Comparison of ENCODE assay signal across 24 cellular contexts in the genomic region with DNA sequence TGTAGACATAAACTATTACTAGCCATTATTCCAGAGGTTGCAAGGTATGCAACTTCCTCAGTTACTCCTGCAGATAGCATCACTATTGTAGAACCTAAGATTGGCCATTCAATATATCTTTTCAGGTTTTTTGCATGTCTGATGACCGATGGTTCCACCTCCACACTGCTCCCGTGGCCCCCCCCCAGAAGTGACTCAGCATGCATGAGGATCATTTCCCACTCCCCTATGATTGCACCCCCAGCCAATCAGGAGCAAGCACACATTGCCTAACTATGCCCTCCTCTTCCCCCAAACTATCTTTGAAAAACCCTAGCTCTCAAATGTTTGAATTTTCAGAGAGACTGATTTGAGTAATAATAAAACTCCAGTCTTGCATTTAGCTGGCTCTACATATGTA.
"Had no signal": no experiment of that assay in that cellular context is flagged by ENCODE, and none has a peak within 500 bp of the region (broad histone marks: within the 10 kb centered on the region; RNA-seq: fewer than 3 reads in every experiment).

No MANE protein-coding gene starts in this region.

- H3K4me1 ChIP-seq: parathyroid adenoma, right lobe of liver, stomach, thyroid gland, vagina had no signal

- H3K27me3 Mint-ChIP-seq: effector memory CD8-positive, alpha-beta T cell; memory B cell; progenitor cell of endocrine pancreas had no signal

- FAIRE-seq: frontal cortex, kidney, small intestine had no signal

- ATAC-seq: effector memory CD8-positive, alpha-beta T cell; left lobe of liver; natural killer cell; right lobe of liver had no signal

- H3K27ac Mint-ChIP-seq: effector memory CD8-positive, alpha-beta T cell; memory B cell; natural killer cell; neural progenitor cell; progenitor cell of endocrine pancreas had no signal

- H3K36me3 ChIP-seq: neural progenitor cell, right lobe of liver, stomach, thyroid gland, vagina had no signal

- H3K27ac ChIP-seq: coronary artery, neural progenitor cell, parathyroid adenoma, right lobe of liver, stomach, thyroid gland, vagina had no signal

- H3K36me3 Mint-ChIP-seq: memory B cell, natural killer cell, neural progenitor cell had no signal

- H3K4me3 ChIP-seq: coronary artery, lung, neural progenitor cell, right lobe of liver, stomach, thyroid gland, vagina had no signal

- H3K27me3 ChIP-seq: neural progenitor cell, right lobe of liver, stomach, thyroid gland, vagina had no signal

- H3K9me3 Mint-ChIP-seq: neural progenitor cell had no signal

- H3K4me1 Mint-ChIP-seq: memory B cell, natural killer cell had no signal

- H3K4me3 Mint-ChIP-seq: effector memory CD8-positive, alpha-beta T cell; memory B cell; natural killer cell; neural progenitor cell had no signal

- DNase-seq: dermis blood vessel endothelial cell; effector memory CD8-positive, alpha-beta T cell; head of caudate nucleus; kidney; natural killer cell; right lobe of liver; small intestine; stimulated activated CD4-positive, alpha-beta T cell treated with anti-CD3 and anti-CD28 coated beads, Interleukin-12 subunit alpha, Interleukin-12 subunit beta, amount 100 ng/mL, for 4 hours; stimulated activated CD4-positive, alpha-beta T cell treated with anti-CD3 and anti-CD28 coated beads, Interleukin-1b, Interleukin-23, amount 100 ng/mL, for 48 hours; stimulated activated CD4-positive, alpha-beta T cell treated with anti-CD3 and anti-CD28 coated beads, Interleukin-4, amount 100 ng/mL, for 1 hour; stimulated activated CD8-positive, alpha-beta memory T cell treated with anti-CD3 and anti-CD28 coated beads, Interleukin-4, amount 100 ng/mL, for 48 hours; stimulated activated naive CD4-positive, alpha-beta T cell treated with Interleukin-2 at 50 U/mL for 16 hours; stomach; thyroid gland; trophoblast cell had no signal

- H3K9me3 ChIP-seq: right lobe of liver, thyroid gland, vagina had no signal
